Comparison of ENCODE assay signal across 9 cellular contexts in the genomic region with DNA sequence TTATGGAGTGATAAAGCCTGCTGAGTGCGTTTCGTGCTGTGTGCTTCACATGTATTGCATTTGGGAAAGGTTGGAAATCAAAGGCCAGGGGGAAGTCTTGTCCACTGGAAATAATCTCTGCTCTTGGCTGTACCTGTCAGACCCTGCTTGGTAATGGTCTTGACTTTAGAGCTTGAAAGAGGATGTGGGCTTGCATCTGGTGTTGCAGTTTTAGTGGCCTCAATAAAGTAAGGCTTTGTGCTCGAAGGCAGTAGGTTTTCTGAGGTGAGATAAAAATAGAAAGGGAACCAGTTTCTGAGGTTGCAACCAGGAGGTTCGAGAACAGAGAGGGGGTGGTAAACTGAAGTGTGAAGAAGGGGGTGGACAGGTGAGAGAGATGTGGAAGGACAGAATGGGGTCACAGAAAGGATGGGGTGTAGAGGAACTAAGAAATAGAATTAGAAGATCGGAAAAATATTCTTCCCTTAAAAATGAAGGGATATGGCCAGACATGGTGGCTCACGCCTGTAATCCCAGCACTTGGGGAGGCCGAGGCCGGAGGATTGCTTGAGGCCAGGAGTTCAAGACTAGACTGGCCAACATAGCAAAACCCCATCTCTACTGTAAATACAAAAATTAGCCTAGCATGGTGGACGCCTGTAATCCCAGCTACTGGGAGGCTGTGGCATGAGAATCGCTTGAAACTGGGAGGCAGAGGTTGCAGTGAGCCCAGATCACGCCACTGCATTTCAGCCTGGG. TPM values are rescaled to one million over a fixed set of nuclear protein-coding genes. Genes with fewer than 3 reads are reported as not detected.
DNase-seq lines count a peak whose midpoint lies in the region; ATAC-seq, FAIRE-seq and TF ChIP-seq lines count a peak whose summit lies in the region.
"Had no signal": no experiment of that assay in that cellular context is flagged by ENCODE, and none has a peak within 500 bp of the region (broad histone marks: within the 10 kb centered on the region; RNA-seq: fewer than 3 reads in every experiment).

No MANE protein-coding gene starts in this region.

- no peaks in the 10 kb centered on the region for H3K9me2 ChIP-seq in OCI-LY7 (ENCODE audit: insufficient read depth, low read length)

- H3K4me1 ChIP-seq in HAP-1, result peaks cover 14% of the 10 kb centered on the region
- H3K4me1 ChIP-seq in OCI-LY7 (ENCODE audit: insufficient read depth, low read length, poor library complexity, severe bottlenecking), result peaks cover 64% of the 10 kb centered on the region
- peaks cover 3% of the 10 kb centered on the region for H3K4me1 ChIP-seq in parathyroid adenoma

- no peak overlapping the region for H3K9ac ChIP-seq in parathyroid adenoma

- intact Hi-C loops in OCI-LY7 (cut with micrococcal nuclease; ENCODE audit: unreplicated experiment), result loop anchor here (1.0 to 5.0 kb wide), 5 partner anchors 54 to 482 kb away; partner anchors contain the start of genes MARCKSL1, RNF19B and ZBTB8OS

- ATAC-seq in effector memory CD8-positive, alpha-beta T cell (replicated peaks), result peak; percentile 22

- TF ChIP-seq CTCF in OCI-LY7 (conservative IDR thresholded peaks at IDR 0.05; ENCODE audit: low read length) (no peak), parathyroid adenoma (IDR thresholded peaks at IDR 0.05) (no peak)

- H3K27me3 Mint-ChIP-seq in effector memory CD8-positive, alpha-beta T cell, result no peaks in the 10 kb centered on the region

- H3K27ac Mint-ChIP-seq in effector memory CD8-positive, alpha-beta T cell, result peak overlapping the region; percentile 47 to 95

- H2AFZ ChIP-seq in OCI-LY7 (ENCODE audit: low read length), result no peak overlapping the region; the same call in 1 of the 2 replicates
- no peak overlapping the region for H2AFZ ChIP-seq in parathyroid adenoma

- H3K36me3 ChIP-seq in HAP-1 (replicated peaks) (peaks cover 26% of the 10 kb centered on the region), OCI-LY7 (ENCODE audit: insufficient read depth, low read length) (peaks cover 61% of the 10 kb centered on the region), parathyroid adenoma (ENCODE audit: control insufficient read depth, insufficient read depth, low read length) (no peaks in the 10 kb centered on the region)

- no peak for FAIRE-seq in H54 (lab: Jason Lieb, UNC)
- FAIRE-seq: colon had no signal

- POLR2A ChIA-PET in OCI-LY7 (lab: Charles Lee), result interaction anchor here (0.6 to 0.7 kb wide), 3 partner anchors 46 to 618 kb away, joined by 3 to 4 read pairs (median 3); no protein-coding TSS in a partner anchor

- H3K4me3 Mint-ChIP-seq in effector memory CD8-positive, alpha-beta T cell, result peak overlapping the region; percentile 86 to 95

- peak overlapping the region; percentile 98 for H3K4me2 ChIP-seq in OCI-LY7 (ENCODE audit: low read length)
- peak overlapping the region; percentile 90 for H3K4me2 ChIP-seq in parathyroid adenoma (ENCODE audit: low read length)

- in situ Hi-C loops in HAP-1 (cut with MboI; ENCODE audit: low sequenced_read_pairs), result no loop called here

- H3K79me2 ChIP-seq in OCI-LY7 (ENCODE audit: insufficient read depth, low read depth, low read length) (peaks cover 91% of the 10 kb centered on the region), parathyroid adenoma (peaks cover 13% of the 10 kb centered on the region)

- H3K4me3 ChIP-seq in HAP-1, result peak overlapping the region; percentile 93
- H3K4me3 ChIP-seq in OCI-LY7 (ENCODE audit: low read depth, low read length, poor library complexity, severe bottlenecking), result peak overlapping the region; percentile 100
- H3K4me3 ChIP-seq in parathyroid adenoma (ENCODE audit: low read depth, low read length), result peak overlapping the region; percentile 96

- no peaks in the 10 kb centered on the region for H3K9me3 ChIP-seq in HAP-1
- H3K9me3 ChIP-seq in OCI-LY7 (ENCODE audit: low read length), result no peaks in the 10 kb centered on the region; the same call in 1 of the 2 replicates
- H3K9me3 ChIP-seq in parathyroid adenoma (ENCODE audit: control insufficient read depth, low read length), result no peaks in the 10 kb centered on the region

- H3K36me3 Mint-ChIP-seq in effector memory CD8-positive, alpha-beta T cell (ENCODE audit: insufficient read depth), result peaks cover 15% of the 10 kb centered on the region

- CTCF ChIA-PET in OCI-LY7 (lab: Charles Lee; ENCODE audit: unreplicated experiment), result interaction anchor here (0.6 kb wide), 1 partner anchor 1102 kb away, joined by 3 read pairs; no protein-coding TSS in a partner anchor

- H3K27ac ChIP-seq in OCI-LY7 (ENCODE audit: low read depth, low read length, poor library complexity, severe bottlenecking) (peak overlapping the region; percentile 99), parathyroid adenoma (peak overlapping the region; percentile 88)

- H3K4me1 Mint-ChIP-seq in effector memory CD8-positive, alpha-beta T cell (ENCODE audit: low read depth in 2 of 2), result peaks cover 32 to 51% of the 10 kb centered on the region in 2 donors

- H3K9me3 Mint-ChIP-seq in effector memory CD8-positive, alpha-beta T cell, result no peaks in the 10 kb centered on the region

- peaks cover 16% of the 10 kb centered on the region for H4K20me1 ChIP-seq in OCI-LY7 (ENCODE audit: insufficient read depth, low read length)

- DNase-seq in NCI-H146 (lab: John Stamatoyannopoulos, UW), result peak; percentile 12
- no peak for DNase-seq in NCI-H146 treated with DMSO at 0.1 percent for 48 hours (lab: John Stamatoyannopoulos, UW; ENCODE audit: unreplicated experiment)
- DNase-seq in HAP-1 (ENCODE audit: low spot score in 2 of 2), result no peak
- peak; percentile 92 for DNase-seq in OCI-LY7 (ENCODE audit: low spot score)
- peak; percentile 19 to 24 (median 20) for DNase-seq in effector memory CD8-positive, alpha-beta T cell
- no peak for DNase-seq in H54 (ENCODE audit: insufficient read length, low spot score)
- DNase-seq in A172 (ENCODE audit: low spot score), result no peak

- H3K27me3 ChIP-seq in HAP-1 (ENCODE audit: low read depth) (no peaks in the 10 kb centered on the region), parathyroid adenoma (ENCODE audit: control insufficient read depth, insufficient read depth, low read length) (no peaks in the 10 kb centered on the region)

- no peak for TF ChIP-seq POLR2A in H54 (IDR thresholded peaks at IDR 0.05; ENCODE audit: low read depth, low read length)

- no TSS peak for BruUV-seq in OCI-LY7 (replicated peaks; lab: Mats Ljungman, UMichigan)

RNA-seq across cellular contexts. Expression of gene S100PBP, which starts 1.5 kb away (rescaled TPM):
- total RNA-seq in OCI-LY7 (2014; rRNA removed; shearing (Covaris generic)), result 72.1 and 91.8 TPM in 2 replicates
- 135 and 136 TPM in 2 replicates for total RNA-seq in OCI-LY7 (2022)
- 20.0 and 20.4 TPM in 2 replicates for total RNA-seq in A172 (2014; rRNA removed; shearing (Covaris generic))

RNA-seq across cellular contexts. Expression of gene YARS1, which starts 1.8 kb away (rescaled TPM):
- total RNA-seq in OCI-LY7 (2014; rRNA removed; shearing (Covaris generic)), result 276 and 282 TPM in 2 replicates
- total RNA-seq in OCI-LY7 (2022), result 321 and 352 TPM in 2 replicates
- total RNA-seq in A172 (2014; rRNA removed; shearing (Covaris generic)), result 63.4 and 79.1 TPM in 2 replicates

RNA-seq across cellular contexts. Expression of gene FNDC5, which starts 51.7 kb away (rescaled TPM):
- total RNA-seq in OCI-LY7 (2014; rRNA removed; shearing (Covaris generic)), result not detected in 2 replicates
- total RNA-seq in OCI-LY7 (2022), result not detected in 2 replicates
- total RNA-seq in A172 (2014; rRNA removed; shearing (Covaris generic)), result 0.41 TPM in 1 of 2 replicates, not detected in the other

Comparison
In these comparisons a context has a peak if more than half of its experiments do, and no peak if none do; other contexts are left out.
1. DNase-seq: peak in NCI-H146 (single experiment), OCI-LY7 (single experiment) and effector memory CD8-positive, alpha-beta T cell (3 of 3); none in NCI-H146 treated with DMSO at 0.1 percent for 48 hours (single experiment), HAP-1 (0 of 2), H54 (single experiment) and A172 (single experiment).
2. Peak in every context shown above with its lines, with median percentiles within 50 percentile points of each other: H3K4me3 ChIP-seq.